Comparison of ENCODE assay signal across 18 cellular contexts in genomic region chr19:46367434-46367833, GRCh38. TPM values are rescaled to one million over a fixed set of nuclear protein-coding genes. Genes with fewer than 3 reads are reported as not detected.
A peak's percentile ranks its signal among the peaks of the same experiment; 100 is the strongest.
DNase-seq lines count a peak whose midpoint lies in the region; ATAC-seq and TF ChIP-seq lines count a peak whose summit lies in the region.
"Had no signal": no experiment of that assay in that cellular context is flagged by ENCODE, and none has a peak within 500 bp of the region (broad histone marks: within the 10 kb centered on the region; RNA-seq: fewer than 3 reads in every experiment).

No MANE protein-coding gene starts in this region.

- POLR2A ChIA-PET in activated CD4-positive, alpha-beta memory T cell treated with anti-CD3 and anti-CD28 coated beads, Interleukin-2, amount 10 ng/mL, durations not matched to agents 7 days and 5 days (lab: Charles Lee), result no interaction called here

- CTCF ChIA-PET in activated CD4-positive, alpha-beta memory T cell treated with anti-CD3 and anti-CD28 coated beads, Interleukin-2, amount 10 ng/mL, durations not matched to agents 7 days and 5 days (lab: Charles Lee), result no interaction called here

- no peaks in the 10 kb centered on the region for H3K9me3 ChIP-seq in left ventricle myocardium inferior (replicated peaks)
- no peaks in the 10 kb centered on the region for H3K9me3 ChIP-seq in heart left ventricle
- H3K9me3 ChIP-seq: BLaER1 treated with 17β-estradiol and CSF1 and Interleukin-3, amounts not matched to agents 10 nM and 100 nM; Peyer's patch had no signal

- TF ChIP-seq CTCF in left ventricle myocardium inferior (IDR thresholded peaks at IDR 0.05; ENCODE audit: borderline replicate concordance), result no peak
- TF ChIP-seq CTCF in heart left ventricle (IDR thresholded peaks at IDR 0.05), result no peak
- no peak for TF ChIP-seq CTCF in chondrocyte (IDR thresholded peaks at IDR 0.05)
- no peak for TF ChIP-seq CTCF in nephron progenitor cell (IDR thresholded peaks at IDR 0.05)

- no peaks in the 10 kb centered on the region for H3K27me3 Mint-ChIP-seq in chondrocyte (ENCODE audit: low read depth)
- H3K27me3 Mint-ChIP-seq in nephron progenitor cell (ENCODE audit: low read depth, poor library complexity), result peaks cover 2% of the 10 kb centered on the region
- no peaks in the 10 kb centered on the region for H3K27me3 Mint-ChIP-seq in activated CD4-positive, alpha-beta memory T cell treated with anti-CD3 and anti-CD28 coated beads, Interleukin-2, amount 10 ng/mL, durations not matched to agents 7 days and 5 days

- no peaks in the 10 kb centered on the region for H3K27me3 ChIP-seq in left ventricle myocardium inferior (ENCODE audit: low read depth)
- H3K27me3 ChIP-seq in heart left ventricle, result no peaks in the 10 kb centered on the region
- H3K27me3 ChIP-seq: BLaER1 treated with 17β-estradiol and CSF1 and Interleukin-3, amounts not matched to agents 10 nM and 100 nM; Peyer's patch had no signal

- H3K9me3 Mint-ChIP-seq in chondrocyte (ENCODE audit: low read depth) (no peaks in the 10 kb centered on the region), nephron progenitor cell (no peaks in the 10 kb centered on the region)
- H3K9me3 Mint-ChIP-seq in activated CD4-positive, alpha-beta memory T cell treated with anti-CD3 and anti-CD28 coated beads, Interleukin-2, amount 10 ng/mL, durations not matched to agents 7 days and 5 days, result no peaks in the 10 kb centered on the region
- H3K9me3 Mint-ChIP-seq: CD8-positive, alpha-beta T cell had no signal

- no peak for TF ChIP-seq POLR2A in heart left ventricle (IDR thresholded peaks at IDR 0.05)

- H3K4me3 Mint-ChIP-seq in chondrocyte (ENCODE audit: unreplicated experiment) (no peak overlapping the region), nephron progenitor cell (peak overlapping the region; percentile 44)
- no peak overlapping the region for H3K4me3 Mint-ChIP-seq in activated CD4-positive, alpha-beta memory T cell treated with anti-CD3 and anti-CD28 coated beads, Interleukin-2, amount 10 ng/mL, durations not matched to agents 7 days and 5 days
- H3K4me3 Mint-ChIP-seq: CD8-positive, alpha-beta T cell had no signal

- H3K36me3 Mint-ChIP-seq in chondrocyte (ENCODE audit: low read depth), result peaks cover 14% of the 10 kb centered on the region
- peaks cover 43% of the 10 kb centered on the region for H3K36me3 Mint-ChIP-seq in nephron progenitor cell (ENCODE audit: low read depth)
- peaks cover 30% of the 10 kb centered on the region for H3K36me3 Mint-ChIP-seq in activated CD4-positive, alpha-beta memory T cell treated with anti-CD3 and anti-CD28 coated beads, Interleukin-2, amount 10 ng/mL, durations not matched to agents 7 days and 5 days (ENCODE audit: low read depth)

- H3K4me1 ChIP-seq in left ventricle myocardium inferior, result peaks cover 45% of the 10 kb centered on the region
- H3K4me1 ChIP-seq in heart left ventricle, result peaks cover 0 to 29% (median 17%) of the 10 kb centered on the region in 12 donors
- H3K4me1 ChIP-seq: Peyer's patch had no signal

- H3K27ac ChIP-seq in left ventricle myocardium inferior (replicated peaks) (peak overlapping the region; percentile 48), heart left ventricle (no peak overlapping the region)
- H3K27ac ChIP-seq: BLaER1 treated with 17β-estradiol and CSF1 and Interleukin-3, amounts not matched to agents 10 nM and 100 nM; Peyer's patch had no signal

- peaks cover 37% of the 10 kb centered on the region for H3K4me1 Mint-ChIP-seq in chondrocyte (ENCODE audit: low read depth)
- H3K4me1 Mint-ChIP-seq in nephron progenitor cell, result peaks cover 62% of the 10 kb centered on the region
- H3K4me1 Mint-ChIP-seq in activated CD4-positive, alpha-beta memory T cell treated with anti-CD3 and anti-CD28 coated beads, Interleukin-2, amount 10 ng/mL, durations not matched to agents 7 days and 5 days, result peaks cover 30% of the 10 kb centered on the region

- H3K27ac Mint-ChIP-seq in chondrocyte (ENCODE audit: unreplicated experiment), result no peak overlapping the region
- H3K27ac Mint-ChIP-seq in nephron progenitor cell, result peak overlapping the region; percentile 68
- no peak overlapping the region for H3K27ac Mint-ChIP-seq in activated CD4-positive, alpha-beta memory T cell treated with anti-CD3 and anti-CD28 coated beads, Interleukin-2, amount 10 ng/mL, durations not matched to agents 7 days and 5 days
- H3K27ac Mint-ChIP-seq: CD8-positive, alpha-beta T cell had no signal

- DNase-seq in left ventricle myocardium inferior, result no peak
- DNase-seq in heart left ventricle, result no peak
- peak; percentile 29 for DNase-seq in chondrocyte (ENCODE audit: low spot score)
- peak; percentile 63 for DNase-seq in nephron progenitor cell
- DNase-seq in NCI-H1417 treated with DMSO at 0.1 percent for 48 hours (lab: John Stamatoyannopoulos, UW), result no peak
- DNase-seq in activated CD4-positive, alpha-beta memory T cell treated with anti-CD3 and anti-CD28 coated beads, Interleukin-2, amount 10 ng/mL, durations not matched to agents 7 days and 5 days, result no peak
- DNase-seq: CD8-positive, alpha-beta T cell; KG1; MV-4-11; NCI-H2107; NCI-H226; NCI-H526; NK-92 treated with Interleukin-12 subunit alpha and Interleukin-12 subunit beta, amount 100 ng/mL, for 24 hours had no signal

- H3K36me3 ChIP-seq in left ventricle myocardium inferior (peaks cover 20% of the 10 kb centered on the region), heart left ventricle (peaks cover 0 to 50% (median 30%) of the 10 kb centered on the region in 9 donors)

- H3K4me3 ChIP-seq in left ventricle myocardium inferior, result no peak overlapping the region
- H3K4me3 ChIP-seq in heart left ventricle, result no peak overlapping the region
- H3K4me3 ChIP-seq: BLaER1 treated with 17β-estradiol and CSF1 and Interleukin-3, amounts not matched to agents 10 nM and 100 nM; Peyer's patch had no signal

- no peak for ATAC-seq in heart left ventricle
- no peak for ATAC-seq in GM19397 (IDR thresholded peaks at IDR 0.05; ENCODE audit: unreplicated experiment)
- ATAC-seq: CD8-positive, alpha-beta T cell; Right ventricle myocardium inferior had no signal

- WGBS in heart left ventricle, 4 donors, result 81 to 94% (median 92%) methylated on average over 5 of the region's 5 CpGs

- intact Hi-C loops in left ventricle myocardium inferior (cut with micrococcal nuclease) (no loop called here), heart left ventricle (cut with DNase I) (no loop called here)

RNA-seq across cellular contexts. Expression of gene PPP5C, which starts 20.5 kb away (rescaled TPM):
- total RNA-seq in left ventricle myocardium inferior (70.8 TPM), heart left ventricle (100 to 1,000 TPM in 1 of 9 donors, 10 to 100 TPM in 8; 69.9 to 115 (median 77.1) TPM), chondrocyte (62.5 to 90.6 TPM (median 62.6 TPM) in 3 replicates)
- 100 to 1,000 TPM in 1 of 2 donors, 10 to 100 TPM in 1; 64.9 to 107 TPM for polyA plus RNA-seq in heart left ventricle
- total RNA-seq in activated CD4-positive, alpha-beta memory T cell treated with anti-CD3 and anti-CD28 coated beads, Interleukin-2, amount 10 ng/mL, durations not matched to agents 7 days and 5 days, result 10 to 100 TPM; 84.6 to 85.1 TPM

RNA-seq across cellular contexts. Expression of gene CCDC8, which starts 45.9 kb away (rescaled TPM):
- total RNA-seq in left ventricle myocardium inferior (30.8 TPM), heart left ventricle (10 to 100 TPM; 13.6 to 30.6 (median 24.7) TPM), chondrocyte (39.3 to 53.2 TPM (median 39.5 TPM) in 3 replicates)
- 10 to 100 TPM; 17.8 to 19.0 TPM for polyA plus RNA-seq in heart left ventricle
- total RNA-seq in activated CD4-positive, alpha-beta memory T cell treated with anti-CD3 and anti-CD28 coated beads, Interleukin-2, amount 10 ng/mL, durations not matched to agents 7 days and 5 days, result not detected
- total RNA-seq: CD8-positive, alpha-beta T cell; H4 had no signal

Comparison
In these comparisons a context has a peak if more than half of its experiments do, and no peak if none do; other contexts are left out.
1. DNase-seq: peak in chondrocyte (single experiment) and nephron progenitor cell (single experiment); none in left ventricle myocardium inferior (single experiment), heart left ventricle (0 of 5), NCI-H1417 treated with DMSO at 0.1 percent for 48 hours (single experiment) and activated CD4-positive, alpha-beta memory T cell treated with anti-CD3 and anti-CD28 coated beads, Interleukin-2, amount 10 ng/mL, durations not matched to agents 7 days and 5 days (single experiment).
2. RNA of gene CCDC8, which starts 45.9 kb away (total RNA-seq): 39.3 to 53.2 TPM in chondrocyte, 30.8 TPM in left ventricle myocardium inferior (single experiment) and 13.6 to 30.6 TPM in heart left ventricle; not detected in activated CD4-positive, alpha-beta memory T cell treated with anti-CD3 and anti-CD28 coated beads, Interleukin-2, amount 10 ng/mL, durations not matched to agents 7 days and 5 days; every median in the first group is over 10 times any median in the second.